Comparison of ENCODE assay signal across 10 cellular contexts in the genomic region with DNA sequence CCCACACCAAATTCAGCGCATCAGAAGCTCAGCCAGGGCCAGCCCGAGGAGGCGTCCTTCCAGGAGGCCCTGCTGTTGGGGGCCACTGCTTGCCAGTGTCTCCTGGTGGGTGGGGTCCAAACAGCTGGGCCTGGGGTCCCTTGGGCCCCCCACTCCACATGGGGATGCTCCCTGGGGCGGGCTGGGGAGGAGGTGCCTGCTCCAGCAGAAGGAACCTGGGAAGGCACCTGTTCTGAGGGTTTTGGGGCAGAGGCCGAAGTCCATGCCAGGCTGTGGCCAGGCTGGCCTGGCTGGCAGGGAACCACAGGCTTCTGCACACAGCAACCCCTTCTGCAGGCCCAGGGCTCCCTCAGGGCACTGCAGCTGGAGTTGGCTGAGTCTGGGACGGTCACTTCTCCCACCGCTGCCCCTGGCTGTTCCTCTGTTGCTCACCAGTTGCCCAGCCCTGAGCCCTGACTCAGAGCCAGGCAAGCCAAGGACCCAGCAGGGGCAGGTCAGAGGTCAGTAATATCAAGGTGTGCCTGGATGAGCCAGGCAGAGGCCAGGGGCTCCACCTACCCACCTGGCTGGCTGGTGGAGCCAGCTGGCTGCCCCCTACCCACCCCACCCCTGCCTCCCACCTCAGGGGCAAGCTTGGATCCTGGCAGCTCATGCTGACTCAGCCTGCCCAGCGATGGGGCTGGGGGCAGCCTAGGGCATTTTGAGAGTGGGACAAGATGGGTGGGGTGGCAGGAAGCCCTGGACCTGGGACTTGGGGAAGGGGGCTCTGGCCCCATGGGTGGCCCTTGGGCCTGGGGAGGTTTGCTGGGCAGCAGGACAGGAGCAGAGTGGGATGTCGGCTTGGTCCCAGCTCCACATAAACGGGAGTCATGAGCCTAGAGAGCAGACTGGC. TPM values are rescaled to one million over a fixed set of nuclear protein-coding genes. Genes with fewer than 3 reads are reported as not detected.
A peak's percentile ranks its signal among the peaks of the same experiment; 100 is the strongest.
DNase-seq lines count a peak whose midpoint lies in the region; ATAC-seq and TF ChIP-seq lines count a peak whose summit lies in the region.
"Had no signal": no experiment of that assay in that cellular context is flagged by ENCODE, and none has a peak within 500 bp of the region (broad histone marks: within the 10 kb centered on the region; RNA-seq: fewer than 3 reads in every experiment).

No MANE protein-coding gene starts in this region.

- intact Hi-C loops in heart left ventricle (cut with DNase I) = no loop called here

- no peak for TF ChIP-seq CTCF in heart left ventricle (IDR thresholded peaks at IDR 0.05)

- ATAC-seq in SK-N-SH treated with all-trans-retinoic acid at 6 μM for 48 hours = peak; percentile 8
- ATAC-seq in heart left ventricle = peak in 3 of 4 donors; percentile 6 to 19 (median 15)
- peak; percentile 9 for ATAC-seq in stimulated activated effector memory CD8-positive, alpha-beta T cell treated with anti-CD3 and anti-CD28 coated beads, Interleukin-12 subunit alpha, Interleukin-12 subunit beta, amount 100 ng/mL, for 72 hours

- H3K9me3 ChIP-seq in heart left ventricle = peaks cover 0 to 15% (median 9%) of the 10 kb centered on the region in 12 donors

- peak; percentile 31 for DNase-seq in activated CD4-positive, CD25-positive, alpha-beta regulatory T cell treated with anti-CD3 and anti-CD28 coated beads, Interleukin-2, amount 50 U/mL, for 72 hours
- DNase-seq in activated CD4-positive, CD25-positive, alpha-beta regulatory T cell (lab: John Stamatoyannopoulos, UW) = no peak
- peak in 1 of 5 donors; percentile 71 for DNase-seq in heart left ventricle
- no peak for DNase-seq in stimulated activated effector memory CD8-positive, alpha-beta T cell treated with anti-CD3 and anti-CD28 coated beads, Interleukin-12 subunit alpha, Interleukin-12 subunit beta, amount 100 ng/mL, for 72 hours (ENCODE audit: low spot score in 2 of 2)
- no peak for DNase-seq in GM03348 (ENCODE audit: low spot score)
- no peak for DNase-seq in stimulated activated CD8-positive, alpha-beta memory T cell treated with anti-CD3 and anti-CD28 coated beads, Interleukin-4, amount 100 ng/mL, for 48 hours
- no peak for DNase-seq in SIG-M5 treated with dmso at 0.1 percent for 504 hours (lab: John Stamatoyannopoulos, UW; ENCODE audit: unreplicated experiment)
- DNase-seq: NCI-H1436 had no signal

- H3K27me3 ChIP-seq in heart left ventricle = no peaks in the 10 kb centered on the region

- peaks cover 70% of the 10 kb centered on the region for H3K36me3 Mint-ChIP-seq in stimulated activated effector memory CD8-positive, alpha-beta T cell treated with anti-CD3 and anti-CD28 coated beads, Interleukin-12 subunit alpha, Interleukin-12 subunit beta, amount 100 ng/mL, for 72 hours

- H3K27ac Mint-ChIP-seq in stimulated activated effector memory CD8-positive, alpha-beta T cell treated with anti-CD3 and anti-CD28 coated beads, Interleukin-12 subunit alpha, Interleukin-12 subunit beta, amount 100 ng/mL, for 72 hours = peak overlapping the region; percentile 86
- H3K27ac Mint-ChIP-seq: brain had no signal

- WGBS in heart left ventricle, 4 donors = 48 to 57% (median 55%) methylated on average over 5 to 10 of the region's 10 CpGs

- peak overlapping the region in 5 of 12 donors; percentile 35 to 67 (median 50) for H3K27ac ChIP-seq in heart left ventricle

- H3K4me3 Mint-ChIP-seq in stimulated activated effector memory CD8-positive, alpha-beta T cell treated with anti-CD3 and anti-CD28 coated beads, Interleukin-12 subunit alpha, Interleukin-12 subunit beta, amount 100 ng/mL, for 72 hours = no peak overlapping the region
- H3K4me3 Mint-ChIP-seq: brain had no signal

- H3K4me1 ChIP-seq in heart left ventricle = peaks cover 4 to 41% (median 24%) of the 10 kb centered on the region in 12 donors

- TF ChIP-seq POLR2A in heart left ventricle (IDR thresholded peaks at IDR 0.05) = no peak

- peaks cover 12% of the 10 kb centered on the region for H3K9me3 Mint-ChIP-seq in stimulated activated effector memory CD8-positive, alpha-beta T cell treated with anti-CD3 and anti-CD28 coated beads, Interleukin-12 subunit alpha, Interleukin-12 subunit beta, amount 100 ng/mL, for 72 hours

- H3K4me3 ChIP-seq in heart left ventricle = no peak overlapping the region

- peaks cover 18% of the 10 kb centered on the region for H3K4me1 Mint-ChIP-seq in stimulated activated effector memory CD8-positive, alpha-beta T cell treated with anti-CD3 and anti-CD28 coated beads, Interleukin-12 subunit alpha, Interleukin-12 subunit beta, amount 100 ng/mL, for 72 hours

- H3K36me3 ChIP-seq in heart left ventricle = peaks cover 0 to 10% (median 6%) of the 10 kb centered on the region in 9 donors

TF ChIP-seq in SK-N-SH treated with all-trans-retinoic acid at 6 μM for 48 hours, 23 proteins besides CTCF, POLR2A, EP300 and RAD21 (continues in another document):
- no peak for TF ChIP-seq ISL1 (CRISPR knock-in tag; IDR thresholded peaks at IDR 0.05)
- no peak for TF ChIP-seq TOX (CRISPR knock-in tag; IDR thresholded peaks at IDR 0.05; ENCODE audit: borderline replicate concordance)
- TF ChIP-seq ARNTL (CRISPR knock-in tag; IDR thresholded peaks at IDR 0.05; ENCODE audit: borderline replicate concordance, low read depth) = no peak
- TF ChIP-seq SNAI2 (CRISPR knock-in tag; IDR thresholded peaks at IDR 0.05) = no peak
- TF ChIP-seq OSR1 (CRISPR knock-in tag; IDR thresholded peaks at IDR 0.05) = no peak
- TF ChIP-seq, protein P1, sequence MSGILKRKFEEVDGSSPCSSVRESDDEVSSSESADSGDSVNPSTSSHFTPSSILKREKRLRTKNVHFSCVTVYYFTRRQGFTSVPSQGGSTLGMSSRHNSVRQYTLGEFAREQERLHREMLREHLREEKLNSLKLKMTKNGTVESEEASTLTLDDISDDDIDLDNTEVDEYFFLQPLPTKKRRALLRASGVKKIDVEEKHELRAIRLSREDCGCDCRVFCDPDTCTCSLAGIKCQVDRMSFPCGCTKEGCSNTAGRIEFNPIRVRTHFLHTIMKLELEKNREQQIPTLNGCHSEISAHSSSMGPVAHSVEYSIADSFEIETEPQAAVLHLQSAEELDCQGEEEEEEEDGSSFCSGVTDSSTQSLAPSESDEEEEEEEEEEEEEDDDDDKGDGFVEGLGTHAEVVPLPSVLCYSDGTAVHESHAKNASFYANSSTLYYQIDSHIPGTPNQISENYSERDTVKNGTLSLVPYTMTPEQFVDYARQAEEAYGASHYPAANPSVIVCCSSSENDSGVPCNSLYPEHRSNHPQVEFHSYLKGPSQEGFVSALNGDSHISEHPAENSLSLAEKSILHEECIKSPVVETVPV (CRISPR knock-in tag; IDR thresholded peaks at IDR 0.05) = no peak
- TF ChIP-seq, protein P2, sequence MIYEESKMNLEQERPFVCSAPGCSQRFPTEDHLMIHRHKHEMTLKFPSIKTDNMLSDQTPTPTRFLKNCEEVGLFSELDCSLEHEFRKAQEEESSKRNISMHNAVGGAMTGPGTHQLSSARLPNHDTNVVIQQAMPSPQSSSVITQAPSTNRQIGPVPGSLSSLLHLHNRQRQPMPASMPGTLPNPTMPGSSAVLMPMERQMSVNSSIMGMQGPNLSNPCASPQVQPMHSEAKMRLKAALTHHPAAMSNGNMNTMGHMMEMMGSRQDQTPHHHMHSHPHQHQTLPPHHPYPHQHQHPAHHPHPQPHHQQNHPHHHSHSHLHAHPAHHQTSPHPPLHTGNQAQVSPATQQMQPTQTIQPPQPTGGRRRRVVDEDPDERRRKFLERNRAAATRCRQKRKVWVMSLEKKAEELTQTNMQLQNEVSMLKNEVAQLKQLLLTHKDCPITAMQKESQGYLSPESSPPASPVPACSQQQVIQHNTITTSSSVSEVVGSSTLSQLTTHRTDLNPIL (CRISPR knock-in tag; IDR thresholded peaks at IDR 0.05; ENCODE audit: low read depth) = no peak
- TF ChIP-seq, protein P3, sequence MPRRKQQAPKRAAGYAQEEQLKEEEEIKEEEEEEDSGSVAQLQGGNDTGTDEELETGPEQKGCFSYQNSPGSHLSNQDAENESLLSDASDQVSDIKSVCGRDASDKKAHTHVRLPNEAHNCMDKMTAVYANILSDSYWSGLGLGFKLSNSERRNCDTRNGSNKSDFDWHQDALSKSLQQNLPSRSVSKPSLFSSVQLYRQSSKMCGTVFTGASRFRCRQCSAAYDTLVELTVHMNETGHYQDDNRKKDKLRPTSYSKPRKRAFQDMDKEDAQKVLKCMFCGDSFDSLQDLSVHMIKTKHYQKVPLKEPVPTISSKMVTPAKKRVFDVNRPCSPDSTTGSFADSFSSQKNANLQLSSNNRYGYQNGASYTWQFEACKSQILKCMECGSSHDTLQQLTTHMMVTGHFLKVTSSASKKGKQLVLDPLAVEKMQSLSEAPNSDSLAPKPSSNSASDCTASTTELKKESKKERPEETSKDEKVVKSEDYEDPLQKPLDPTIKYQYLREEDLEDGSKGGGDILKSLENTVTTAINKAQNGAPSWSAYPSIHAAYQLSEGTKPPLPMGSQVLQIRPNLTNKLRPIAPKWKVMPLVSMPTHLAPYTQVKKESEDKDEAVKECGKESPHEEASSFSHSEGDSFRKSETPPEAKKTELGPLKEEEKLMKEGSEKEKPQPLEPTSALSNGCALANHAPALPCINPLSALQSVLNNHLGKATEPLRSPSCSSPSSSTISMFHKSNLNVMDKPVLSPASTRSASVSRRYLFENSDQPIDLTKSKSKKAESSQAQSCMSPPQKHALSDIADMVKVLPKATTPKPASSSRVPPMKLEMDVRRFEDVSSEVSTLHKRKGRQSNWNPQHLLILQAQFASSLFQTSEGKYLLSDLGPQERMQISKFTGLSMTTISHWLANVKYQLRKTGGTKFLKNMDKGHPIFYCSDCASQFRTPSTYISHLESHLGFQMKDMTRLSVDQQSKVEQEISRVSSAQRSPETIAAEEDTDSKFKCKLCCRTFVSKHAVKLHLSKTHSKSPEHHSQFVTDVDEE (CRISPR knock-in tag; IDR thresholded peaks at IDR 0.05) = no peak

RNA-seq across cellular contexts. Expression of a gene that starts 12.0 kb away (rescaled TPM):
- 1 to 10 TPM in 3 of 9 donors, under 1 TPM in 4, not detected in 2; 0.40 to 3.2 (median 0.93) TPM for total RNA-seq in heart left ventricle
- polyA plus RNA-seq in heart left ventricle = 1 to 10 TPM; 1.5 to 9.2 TPM

RNA-seq across cellular contexts. Expression of a gene that starts 51.0 kb away (rescaled TPM):
- 100 to 1,000 TPM; 125 to 216 (median 178) TPM for total RNA-seq in heart left ventricle
- polyA plus RNA-seq in heart left ventricle = 100 to 1,000 TPM; 119 to 143 TPM

RNA-seq across cellular contexts. Expression of a gene that starts 55.6 kb away (rescaled TPM):
- total RNA-seq in heart left ventricle = 10 to 100 TPM; 18.8 to 39.1 (median 33.4) TPM
- polyA plus RNA-seq in heart left ventricle = 10 to 100 TPM; 31.4 to 42.5 TPM
